In the genomic region with DNA sequence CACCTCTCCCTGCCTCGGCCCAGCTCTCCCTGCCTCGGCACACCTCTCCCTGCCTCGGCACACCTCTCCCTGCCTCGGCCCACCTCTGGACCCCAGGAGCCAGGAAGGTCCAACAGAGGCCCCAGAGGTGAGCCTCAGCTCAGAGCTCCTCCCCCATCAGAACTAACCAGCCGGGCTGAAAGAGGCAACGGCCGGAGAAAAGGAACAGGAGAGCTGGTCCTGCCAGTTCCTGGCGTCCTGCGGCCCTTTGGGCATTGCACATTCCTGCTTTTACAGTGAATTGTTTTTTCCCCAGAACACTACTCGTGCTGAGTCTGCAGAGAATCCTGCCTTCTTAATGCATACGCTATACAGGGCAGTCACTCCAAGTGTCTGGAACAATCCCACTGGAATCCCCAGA, we compare ENCODE assay signal across 24 cellular contexts. TPM values are rescaled to one million over a fixed set of nuclear protein-coding genes. Genes with fewer than 3 reads are reported as not detected.
DNase-seq lines count a peak whose midpoint lies in the region; ATAC-seq, FAIRE-seq and TF ChIP-seq lines count a peak whose summit lies in the region.
"Had no signal": no experiment of that assay in that cellular context is flagged by ENCODE, and none has a peak within 500 bp of the region (broad histone marks: within the 10 kb centered on the region; RNA-seq: fewer than 3 reads in every experiment).

No MANE protein-coding gene starts in this region.

- no peaks in the 10 kb centered on the region for H3K9me3 ChIP-seq in BLaER1
- H3K9me3 ChIP-seq in trophoblast cell (ENCODE audit: insufficient read depth, low read depth, low read length) = no peaks in the 10 kb centered on the region
- no peaks in the 10 kb centered on the region for H3K9me3 ChIP-seq in pancreas
- H3K9me3 ChIP-seq: A549, BE2C, Caco-2 had no signal

- H2AFZ ChIP-seq in trophoblast cell (ENCODE audit: insufficient read depth, low read length, poor library complexity) = no peak overlapping the region

- no peak for FAIRE-seq in pancreas (lab: Jason Lieb, UNC)
- FAIRE-seq: A549, GM12878, GM18507, H1 had no signal

- no peak overlapping the region for H3K4ac ChIP-seq in trophoblast cell (ENCODE audit: low read depth, low read length)

- no peak for TF ChIP-seq CTCF in pancreas (IDR thresholded peaks at IDR 0.05)
- no peak for TF ChIP-seq CTCF in type B pancreatic cell (conservative IDR thresholded peaks at IDR 0.05)

- no peak overlapping the region for H3K23ac ChIP-seq in trophoblast cell (ENCODE audit: low read length)

- no peak overlapping the region for H2BK12ac ChIP-seq in trophoblast cell (ENCODE audit: low read length)

- no peaks in the 10 kb centered on the region for H3K9me3 Mint-ChIP-seq in type B pancreatic cell
- H3K9me3 Mint-ChIP-seq: CD8-positive, alpha-beta T cell had no signal

- peaks cover 24% of the 10 kb centered on the region for H3K27me3 Mint-ChIP-seq in type B pancreatic cell

- ATAC-seq in pancreas (no peak), GM18502 (IDR thresholded peaks at IDR 0.05; ENCODE audit: poor library complexity, unreplicated experiment) (no peak)
- ATAC-seq: CD8-positive, alpha-beta T cell; GM12878 had no signal

- H3K79me1 ChIP-seq in trophoblast cell (ENCODE audit: low read length) = peaks cover 29% of the 10 kb centered on the region

- no peak overlapping the region for H4K12ac ChIP-seq in trophoblast cell (ENCODE audit: low read depth, low read length)

- peak overlapping the region; percentile 34 for H3K18ac ChIP-seq in trophoblast cell (ENCODE audit: low read length)

- WGBS in trophoblast cell (ENCODE audit: extremely low coverage, insufficient coverage, insufficient read length) = no CpG with 5 or more reads among the region's 11 CpGs
- WGBS in pancreas, 2 donors = 76 to 78% methylated on average over 11 of the region's 11 CpGs

- H2BK5ac ChIP-seq in trophoblast cell (ENCODE audit: low read depth, low read length, poor library complexity) = peak overlapping the region; percentile 8

- peak overlapping the region; percentile 38 for H2AK5ac ChIP-seq in trophoblast cell (ENCODE audit: low read length)

- H3K4me3 ChIP-seq in BLaER1 = 0 out of 2 replicates have a peak overlapping the region, but pooled peaks have one; percentile 2
- H3K4me3 ChIP-seq in trophoblast cell (ENCODE audit: low read depth, low read length) = no peak overlapping the region
- no peak overlapping the region for H3K4me3 ChIP-seq in pancreas
- H3K4me3 ChIP-seq: A549, GM12878 had no signal

- H3K9ac ChIP-seq in BLaER1 = 0 out of 2 replicates have a peak overlapping the region, but pooled peaks have one; percentile 18
- no peak overlapping the region for H3K9ac ChIP-seq in trophoblast cell (ENCODE audit: low read length)

- H3K79me2 ChIP-seq in trophoblast cell (ENCODE audit: control insufficient read depth, insufficient read depth, low read length, poor library complexity) = peaks cover 2% of the 10 kb centered on the region

- H3K27ac Mint-ChIP-seq in type B pancreatic cell = no peak overlapping the region
- H3K27ac Mint-ChIP-seq: CD4-positive, CD25-positive, alpha-beta regulatory T cell; CD8-positive, alpha-beta T cell had no signal

- no peaks in the 10 kb centered on the region for H3K36me3 Mint-ChIP-seq in type B pancreatic cell
- H3K36me3 Mint-ChIP-seq: CD4-positive, CD25-positive, alpha-beta regulatory T cell; CD8-positive, alpha-beta T cell had no signal

- H3K4me1 ChIP-seq in BLaER1 (peaks cover 23% of the 10 kb centered on the region), trophoblast cell (ENCODE audit: control insufficient read depth in 1 of 2, insufficient read depth in 2 of 2, low read length in 2 of 2) (peaks cover 45 to 50% of the 10 kb centered on the region in 2 experiments), pancreas (no peaks in the 10 kb centered on the region)
- H3K4me1 ChIP-seq: A549, BE2C, Caco-2 had no signal

- H4K91ac ChIP-seq in trophoblast cell (ENCODE audit: low read depth, low read length) = peak overlapping the region; percentile 80

- no peak overlapping the region for H3K4me3 Mint-ChIP-seq in type B pancreatic cell
- H3K4me3 Mint-ChIP-seq: CD4-positive, CD25-positive, alpha-beta regulatory T cell; CD8-positive, alpha-beta T cell had no signal

- H3K4me2 ChIP-seq in BLaER1 (peak overlapping the region; percentile 78), trophoblast cell (ENCODE audit: low read length) (peak overlapping the region; percentile 37)
- H3K4me2 ChIP-seq: A549 had no signal

- no peaks in the 10 kb centered on the region for H3K36me3 ChIP-seq in BLaER1
- peaks cover 0 to 2% of the 10 kb centered on the region in 2 experiments for H3K36me3 ChIP-seq in trophoblast cell (ENCODE audit: control insufficient read depth in 1 of 2, insufficient read depth in 2 of 2, low read length in 2 of 2)
- H3K36me3 ChIP-seq in pancreas = no peaks in the 10 kb centered on the region
- H3K36me3 ChIP-seq: BE2C had no signal

- H3K4me1 Mint-ChIP-seq in type B pancreatic cell (ENCODE audit: unreplicated experiment) = peaks cover 5% of the 10 kb centered on the region
- H3K4me1 Mint-ChIP-seq: CD4-positive, CD25-positive, alpha-beta regulatory T cell had no signal

- intact Hi-C loops in pancreas (cut with DNase I) = no loop called here

- H2BK120ac ChIP-seq in trophoblast cell (ENCODE audit: insufficient read depth, low read length, poor library complexity) = peak overlapping the region; percentile 14

- H3K14ac ChIP-seq in trophoblast cell (ENCODE audit: low read length) = peak overlapping the region; percentile 41

- H4K20me1 ChIP-seq in BLaER1 = no peaks in the 10 kb centered on the region; the same call in 1 of the 2 replicates

- H3K27ac ChIP-seq in BLaER1 (peak overlapping the region; percentile 50), trophoblast cell (ENCODE audit: low read depth, low read length) (peak overlapping the region; percentile 48), pancreas (no peak overlapping the region)
- H3K27ac ChIP-seq: A549, C4-2B had no signal

- no peak overlapping the region for H4K8ac ChIP-seq in trophoblast cell (ENCODE audit: low read depth, low read length)

- peaks cover 17% of the 10 kb centered on the region for H3K27me3 ChIP-seq in BLaER1
- no peaks in the 10 kb centered on the region for H3K27me3 ChIP-seq in trophoblast cell (ENCODE audit: insufficient read depth, low read length)
- no peaks in the 10 kb centered on the region for H3K27me3 ChIP-seq in pancreas
- H3K27me3 ChIP-seq: BE2C had no signal

- DNase-seq in ELF-1 (ENCODE audit: low read depth, low spot score) (peak; percentile 73), islet precursor cell (peak; percentile 73), trophoblast cell (no peak), pancreas (no peak), type B pancreatic cell (ENCODE audit: extremely low spot score, unreplicated experiment) (no peak)
- DNase-seq: 8988T; ACHN; AML-193; BE2C; Caco-2; CD4-positive, CD25-positive, alpha-beta regulatory T cell; CD8-positive, alpha-beta T cell; DMS153; DND-41; GDM1; H7; HCEC 1CT had no signal

RNA-seq across cellular contexts. Expression of gene LMO1, which starts 45.8 kb away (rescaled TPM):
- 9.5 and 10.1 TPM in 2 replicates for polyA plus RNA-seq in trophoblast cell (2013)
- total RNA-seq in pancreas (1 to 10 TPM in 1 of 6 donors, under 1 TPM in 5; 0.14 to 1.0 (median 0.56) TPM), type B pancreatic cell (ENCODE audit: low replicate concordance) (2.1 and 2.7 TPM in 2 replicates)
- polyA plus RNA-seq in pancreas = 1 to 10 TPM; 1.3 to 6.8 TPM
- total RNA-seq: Caco-2; CD4-positive, CD25-positive, alpha-beta regulatory T cell; CD8-positive, alpha-beta T cell; GM12878; H1 had no signal
- polyA plus RNA-seq: GM12878 had no signal

RNA-seq across cellular contexts. Expression of gene RIC3, which starts 49.1 kb away (rescaled TPM):
- polyA plus RNA-seq in trophoblast cell (2013) = 1.0 and 1.2 TPM in 2 replicates
- total RNA-seq in pancreas = 10 to 100 TPM; 11.3 to 20.5 (median 15.6) TPM
- 10 to 100 TPM; 22.4 to 49.9 TPM for polyA plus RNA-seq in pancreas
- total RNA-seq in type B pancreatic cell (ENCODE audit: low replicate concordance) = 7.0 and 12.0 TPM in 2 replicates
- total RNA-seq: Caco-2 had no signal

Comparison
In these comparisons a context has a peak if more than half of its experiments do, and no peak if none do; other contexts are left out.
1. H3K27ac ChIP-seq: peak in BLaER1 (single experiment) and trophoblast cell (single experiment); none in pancreas (0 of 4).
2. DNase-seq: peak in ELF-1 (single experiment) and islet precursor cell (single experiment); none in trophoblast cell (0 of 2), pancreas (0 of 6) and type B pancreatic cell (single experiment).